ENCODE assay signal across 1 cellular context in genomic region chr6:158003910-158004695, GRCh38.
A peak's percentile ranks its signal among the peaks of the same experiment; 100 is the strongest.
TF ChIP-seq lines count a peak whose summit lies in the region.

No MANE protein-coding gene starts in this region.

TF ChIP-seq in K562, 482 proteins besides CTCF, POLR2A, EP300 and RAD21 (continued from another document):
- TF ChIP-seq PATZ1 (CRISPR knock-in tag; IDR thresholded peaks at IDR 0.05; ENCODE audit: borderline replicate concordance) (peak; percentile 94; the same call in 1 of the 2 replicates), PYGO2 (tag; IDR thresholded peaks at IDR 0.05) (peak; percentile 99), HMG20B (CRISPR knock-in tag; IDR thresholded peaks at IDR 0.05) (peak; percentile 88; the same call in 1 of the 2 replicates), ZNF75A (CRISPR knock-in tag; IDR thresholded peaks at IDR 0.05) (peak; percentile 88), ZNF586 (CRISPR knock-in tag; conservative IDR thresholded peaks at IDR 0.05) (peak; percentile 93), TSHZ1 (CRISPR knock-in tag; IDR thresholded peaks at IDR 0.05) (peak; percentile 98), ZBTB2 (IDR thresholded peaks at IDR 0.05) (peak; percentile 44; the same call in 1 of the 2 replicates)
